19 cellular contexts compared by ENCODE assay signal in the genomic region with DNA sequence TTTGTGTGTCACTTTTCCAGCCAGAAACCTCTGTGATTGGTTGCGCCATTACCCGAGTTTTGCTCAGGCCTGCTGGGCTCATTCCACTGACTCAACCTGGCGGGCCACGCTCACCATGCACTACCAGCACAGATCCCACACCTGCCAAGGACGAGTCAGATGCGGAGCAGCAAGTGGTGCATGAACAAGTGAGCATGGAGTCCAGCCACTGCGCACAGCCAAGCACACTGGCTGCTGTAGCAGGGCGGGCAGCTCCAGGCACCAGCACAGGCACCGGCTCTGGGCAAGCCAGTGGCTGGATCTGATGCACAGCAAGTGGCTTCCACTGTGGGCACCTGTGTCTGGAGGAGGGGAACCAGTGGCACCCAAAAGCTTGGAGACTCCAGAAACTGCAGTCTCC.
DNase-seq lines count a peak whose midpoint lies in the region; ATAC-seq lines count a peak whose summit lies in the region.
"Had no signal": no experiment of that assay in that cellular context is flagged by ENCODE, and none has a peak within 500 bp of the region (broad histone marks: within the 10 kb centered on the region; RNA-seq: fewer than 3 reads in every experiment).

No MANE protein-coding gene starts in this region.

- H3K9me3 Mint-ChIP-seq in activated naive CD4-positive, alpha-beta T cell treated with anti-CD3 and anti-CD28 coated beads, Interleukin-2, amount 10 ng/mL, durations not matched to agents 7 days and 5 days: peaks cover 37% of the 10 kb centered on the region
- H3K9me3 Mint-ChIP-seq in immature natural killer cell: peaks cover 2 to 17% (median 11%) of the 10 kb centered on the region in 6 donors
- H3K9me3 Mint-ChIP-seq in stimulated activated naive CD8-positive, alpha-beta T cell treated with anti-CD3 and anti-CD28 coated beads, Interleukin-15, amount 100 ng/mL, for 72 hours: peaks cover 28 to 39% of the 10 kb centered on the region in 2 donors

- H3K36me3 Mint-ChIP-seq in activated naive CD4-positive, alpha-beta T cell treated with anti-CD3 and anti-CD28 coated beads, Interleukin-2, amount 10 ng/mL, durations not matched to agents 7 days and 5 days: peaks cover 81% of the 10 kb centered on the region
- H3K36me3 Mint-ChIP-seq in T-helper 17 cell (ENCODE audit: low read depth): peaks cover 10% of the 10 kb centered on the region
- H3K36me3 Mint-ChIP-seq in immature natural killer cell: peaks cover 24 to 43% (median 32%) of the 10 kb centered on the region in 3 donors

- no peak overlapping the region for H3K4me3 Mint-ChIP-seq in activated naive CD4-positive, alpha-beta T cell treated with anti-CD3 and anti-CD28 coated beads, Interleukin-2, amount 10 ng/mL, durations not matched to agents 7 days and 5 days
- H3K4me3 Mint-ChIP-seq in T-helper 17 cell (no peak overlapping the region), immature natural killer cell (peak overlapping the region in 1 of 5 donors; percentile 9)
- no peak overlapping the region for H3K4me3 Mint-ChIP-seq in stimulated activated naive CD8-positive, alpha-beta T cell treated with anti-CD3 and anti-CD28 coated beads, Interleukin-15, amount 100 ng/mL, for 72 hours
- H3K4me3 Mint-ChIP-seq: CD14-positive monocyte, HFFc6 had no signal

- no peaks in the 10 kb centered on the region for H3K27me3 Mint-ChIP-seq in activated naive CD4-positive, alpha-beta T cell treated with anti-CD3 and anti-CD28 coated beads, Interleukin-2, amount 10 ng/mL, durations not matched to agents 7 days and 5 days
- H3K27me3 Mint-ChIP-seq in T-helper 17 cell (no peaks in the 10 kb centered on the region), immature natural killer cell (ENCODE audit: low read depth in 3 of 3) (peaks cover 7 to 21% (median 18%) of the 10 kb centered on the region in 3 donors)
- H3K27me3 Mint-ChIP-seq in stimulated activated naive CD8-positive, alpha-beta T cell treated with anti-CD3 and anti-CD28 coated beads, Interleukin-15, amount 100 ng/mL, for 72 hours: no peaks in the 10 kb centered on the region
- H3K27me3 Mint-ChIP-seq: IgD-negative memory B cell had no signal

- H3K9me3 ChIP-seq in T-helper 17 cell (ENCODE audit: control insufficient read depth, low read length, poor library complexity, severe bottlenecking): no peaks in the 10 kb centered on the region
- H3K9me3 ChIP-seq: suprapubic skin had no signal

- ATAC-seq in T-helper 17 cell: no peak
- peak; percentile 21 for ATAC-seq in stimulated activated naive CD8-positive, alpha-beta T cell treated with anti-CD3 and anti-CD28 coated beads, Interleukin-15, amount 100 ng/mL, for 72 hours
- ATAC-seq in HG02571 (IDR thresholded peaks at IDR 0.05; ENCODE audit: unreplicated experiment): no peak
- no peak for ATAC-seq in GM21723 (IDR thresholded peaks at IDR 0.05; ENCODE audit: unreplicated experiment)

- CTCF ChIA-PET in activated naive CD4-positive, alpha-beta T cell treated with anti-CD3 and anti-CD28 coated beads, Interleukin-2, amount 10 ng/mL, durations not matched to agents 7 days and 5 days (lab: Charles Lee): no interaction called here

- DNase-seq in activated naive CD4-positive, alpha-beta T cell treated with anti-CD3 and anti-CD28 coated beads, Interleukin-2, amount 10 ng/mL, durations not matched to agents 7 days and 5 days: no peak
- no peak for DNase-seq in activated naive CD4-positive, alpha-beta T cell treated with Interleukin-2 at 50 U/mL for 16 hours
- DNase-seq in T-helper 17 cell (no peak), immature natural killer cell (no peak)
- DNase-seq in stimulated activated naive CD8-positive, alpha-beta T cell treated with anti-CD3 and anti-CD28 coated beads, Interleukin-15, amount 100 ng/mL, for 72 hours: no peak
- no peak for DNase-seq in stimulated activated naive CD4-positive, alpha-beta T cell treated with Interleukin-2 at 50 U/mL for 16 hours (lab: John Stamatoyannopoulos, UW)
- DNase-seq: activated naive CD4-positive, alpha-beta T cell treated with anti-CD3 and anti-CD28 coated beads, Interleukin-2, amount 50 U/mL, for 16 hours; GDM1; HFFc6; MM.1S; NCI-H1694; occipital lobe; retina; SHP77 had no signal

- peaks cover 66% of the 10 kb centered on the region for H3K4me1 Mint-ChIP-seq in activated naive CD4-positive, alpha-beta T cell treated with anti-CD3 and anti-CD28 coated beads, Interleukin-2, amount 10 ng/mL, durations not matched to agents 7 days and 5 days
- H3K4me1 Mint-ChIP-seq in T-helper 17 cell (peaks cover 11% of the 10 kb centered on the region), immature natural killer cell (peaks cover 89 to 95% of the 10 kb centered on the region in 2 donors)
- H3K4me1 Mint-ChIP-seq in stimulated activated naive CD8-positive, alpha-beta T cell treated with anti-CD3 and anti-CD28 coated beads, Interleukin-15, amount 100 ng/mL, for 72 hours: peaks cover 70% of the 10 kb centered on the region

- H3K27ac Mint-ChIP-seq in activated naive CD4-positive, alpha-beta T cell treated with anti-CD3 and anti-CD28 coated beads, Interleukin-2, amount 10 ng/mL, durations not matched to agents 7 days and 5 days: peak overlapping the region; percentile 24
- H3K27ac Mint-ChIP-seq in T-helper 17 cell (peak overlapping the region; percentile 27), immature natural killer cell (peak overlapping the region; percentile 73 to 91 (median 80))
- peak overlapping the region in 1 of 2 donors; percentile 80 for H3K27ac Mint-ChIP-seq in stimulated activated naive CD8-positive, alpha-beta T cell treated with anti-CD3 and anti-CD28 coated beads, Interleukin-15, amount 100 ng/mL, for 72 hours
- H3K27ac Mint-ChIP-seq: HFFc6, IgD-negative memory B cell had no signal
